ENCODE assay signal across 16 cellular contexts in the genomic region with DNA sequence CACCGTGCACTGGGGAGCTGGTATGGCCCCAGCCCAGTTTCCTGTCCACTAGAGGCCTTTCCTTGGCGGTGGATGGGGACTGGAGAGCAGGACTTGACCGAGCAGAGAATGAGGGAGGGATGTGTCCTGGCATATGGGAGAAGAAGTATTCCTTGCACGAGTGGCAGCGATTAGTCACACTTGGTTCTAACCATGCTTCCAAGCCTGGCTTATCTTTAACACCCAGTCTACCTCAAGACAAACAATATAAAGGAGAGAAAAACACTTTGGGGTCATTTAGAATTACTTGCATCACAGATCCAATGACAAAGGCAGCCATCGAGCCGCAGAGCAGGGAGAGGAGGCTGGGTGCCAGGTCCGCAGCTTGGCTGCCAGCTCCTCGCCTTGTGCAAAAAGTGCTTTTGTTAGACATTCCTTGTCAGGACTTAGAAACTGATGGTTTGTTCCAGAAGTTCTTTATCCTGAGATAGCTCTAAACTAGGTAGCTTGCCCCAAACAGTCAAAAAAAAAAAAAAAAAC.
A peak's percentile ranks its signal among the peaks of the same experiment; 100 is the strongest.
DNase-seq lines count a peak whose midpoint lies in the region; ATAC-seq and TF ChIP-seq lines count a peak whose summit lies in the region.
"Had no signal": no experiment of that assay in that cellular context is flagged by ENCODE, and none has a peak within 500 bp of the region (broad histone marks: within the 10 kb centered on the region; RNA-seq: fewer than 3 reads in every experiment).

No MANE protein-coding gene starts in this region.

- no peak overlapping the region for H3K4me3 Mint-ChIP-seq in stimulated activated naive CD8-positive, alpha-beta T cell treated with anti-CD3 and anti-CD28 coated beads, Interleukin-15, amount 100 ng/mL, for 72 hours
- H3K4me3 Mint-ChIP-seq: CD4-positive, CD25-positive, alpha-beta regulatory T cell had no signal

- no peak for ATAC-seq in stimulated activated naive CD8-positive, alpha-beta T cell treated with anti-CD3 and anti-CD28 coated beads, Interleukin-15, amount 100 ng/mL, for 72 hours
- ATAC-seq: HCT116 had no signal

- peaks cover 11% of the 10 kb centered on the region for H3K27me3 ChIP-seq in kidney epithelial cell (ENCODE audit: control insufficient read depth, insufficient read depth, low read length)
- no peaks in the 10 kb centered on the region for H3K27me3 ChIP-seq in thyroid gland

- H3K36me3 ChIP-seq in kidney epithelial cell (ENCODE audit: control insufficient read depth, insufficient read depth, low read length) (no peaks in the 10 kb centered on the region), thyroid gland (no peaks in the 10 kb centered on the region)

- peaks cover 7% of the 10 kb centered on the region for H3K27me3 Mint-ChIP-seq in stimulated activated naive CD8-positive, alpha-beta T cell treated with anti-CD3 and anti-CD28 coated beads, Interleukin-15, amount 100 ng/mL, for 72 hours
- H3K27me3 Mint-ChIP-seq: CD4-positive, CD25-positive, alpha-beta regulatory T cell had no signal

- H3K4me1 Mint-ChIP-seq in stimulated activated naive CD8-positive, alpha-beta T cell treated with anti-CD3 and anti-CD28 coated beads, Interleukin-15, amount 100 ng/mL, for 72 hours, result no peaks in the 10 kb centered on the region
- H3K4me1 Mint-ChIP-seq: CD4-positive, CD25-positive, alpha-beta regulatory T cell had no signal

- WGBS in thyroid gland, 2 donors, result 64 to 76% methylated on average over 9 of the region's 9 CpGs

- H3K9me3 Mint-ChIP-seq in stimulated activated naive CD8-positive, alpha-beta T cell treated with anti-CD3 and anti-CD28 coated beads, Interleukin-15, amount 100 ng/mL, for 72 hours, result no peaks in the 10 kb centered on the region

- TF ChIP-seq CTCF in kidney epithelial cell (IDR thresholded peaks at IDR 0.05; ENCODE audit: insufficient read depth, low read length, poor library complexity, severe bottlenecking), result no peak
- no peak for TF ChIP-seq CTCF in thyroid gland (IDR thresholded peaks at IDR 0.05)
- no peak for TF ChIP-seq CTCF in GM13976 (IDR thresholded peaks at IDR 0.05; ENCODE audit: borderline replicate concordance, control extremely low read depth, extremely low read depth, insufficient read depth, missing control alignments)

- no peaks in the 10 kb centered on the region for H3K4me1 ChIP-seq in thyroid gland

- no peak overlapping the region for H3K4me3 ChIP-seq in kidney epithelial cell (ENCODE audit: low read depth, low read length)
- no peak overlapping the region for H3K4me3 ChIP-seq in thyroid gland (replicated peaks in 1 of 3)

- intact Hi-C loops in thyroid gland (cut with DNase I), result no loop called here

- no peak for TF ChIP-seq POLR2A in thyroid gland (IDR thresholded peaks at IDR 0.05)

- no peak overlapping the region for H3K27ac ChIP-seq in thyroid gland

- H3K27ac Mint-ChIP-seq in stimulated activated naive CD8-positive, alpha-beta T cell treated with anti-CD3 and anti-CD28 coated beads, Interleukin-15, amount 100 ng/mL, for 72 hours, result no peak overlapping the region
- H3K27ac Mint-ChIP-seq: CD4-positive, CD25-positive, alpha-beta regulatory T cell had no signal

- DNase-seq in Daoy (ENCODE audit: low read depth) (peak; percentile 15), astrocyte of the hippocampus (ENCODE audit: low read depth, low spot score) (peak; percentile 83), kidney epithelial cell (ENCODE audit: low read depth) (peak; percentile 70), thyroid gland (peak; percentile 16 to 25), GM13976 (ENCODE audit: low spot score) (no peak), AG20443 (ENCODE audit: low spot score) (no peak)
- DNase-seq in stimulated activated naive CD8-positive, alpha-beta T cell treated with anti-CD3 and anti-CD28 coated beads, Interleukin-15, amount 100 ng/mL, for 72 hours, result no peak
- DNase-seq: CD4-positive, CD25-positive, alpha-beta regulatory T cell; DMS 273 treated with DMSO at 0.1 percent for 48 hours; DND-41; Kasumi-1; NCI-H1694 treated with DMSO at 0.1 percent for 48 hours; NCI-H2081 treated with DMSO at 0.1 percent for 48 hours; NCI-H526; OCI-M1 had no signal

- in situ Hi-C loops in GM13976 (cut with MboI; ENCODE audit: low sequenced_read_pairs, unreplicated experiment), result no loop called here

- H3K9me3 ChIP-seq in thyroid gland, result no peaks in the 10 kb centered on the region

Comparison
In these comparisons a context has a peak if more than half of its experiments do, and no peak if none do; other contexts are left out.
1. DNase-seq: peak in Daoy (single experiment), astrocyte of the hippocampus (single experiment), kidney epithelial cell (single experiment) and thyroid gland (2 of 2); none in stimulated activated naive CD8-positive, alpha-beta T cell treated with anti-CD3 and anti-CD28 coated beads, Interleukin-15, amount 100 ng/mL, for 72 hours (0 of 2), GM13976 (single experiment) and AG20443 (single experiment).